23 cellular contexts compared by ENCODE assay signal in the genomic region with DNA sequence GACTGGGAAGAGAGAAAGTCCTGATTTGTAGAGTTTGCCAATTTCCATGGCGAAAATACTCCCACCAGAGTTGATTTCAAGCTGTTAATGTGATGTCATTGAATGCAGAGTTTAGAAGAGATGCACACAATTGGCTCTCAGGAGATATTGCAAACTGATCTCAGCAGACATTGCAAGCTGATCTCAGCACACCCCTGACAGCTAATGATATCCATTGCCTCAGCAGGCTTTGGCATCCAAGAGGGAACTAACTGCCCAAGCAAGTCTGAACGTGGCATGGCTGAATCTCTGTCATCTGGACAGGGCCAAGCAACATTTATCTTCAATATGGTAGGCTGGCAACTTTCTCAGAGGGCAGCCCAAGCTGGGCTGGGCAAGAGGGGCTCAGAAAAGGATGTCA.
DNase-seq lines count a peak whose midpoint lies in the region; ATAC-seq, FAIRE-seq and TF ChIP-seq lines count a peak whose summit lies in the region.
"Had no signal": no experiment of that assay in that cellular context is flagged by ENCODE, and none has a peak within 500 bp of the region (broad histone marks: within the 10 kb centered on the region; RNA-seq: fewer than 3 reads in every experiment).

No MANE protein-coding gene starts in this region.

- no peak for FAIRE-seq in bronchial epithelial cell (lab: Jason Lieb, UNC)
- FAIRE-seq: A204.1, GM19239 had no signal

- TF ChIP-seq CTCF in left ventricle myocardium inferior (IDR thresholded peaks at IDR 0.05; ENCODE audit: borderline replicate concordance) (no peak), bronchial epithelial cell (IDR thresholded peaks at IDR 0.05; ENCODE audit: insufficient read depth, low read length, severe bottlenecking) (no peak), spleen (IDR thresholded peaks at IDR 0.05 in 8 of 11, conservative IDR thresholded peaks at IDR 0.05 in 3 of 11) (no peak)

- H3K9me3 ChIP-seq in left ventricle myocardium inferior (replicated peaks) (no peaks in the 10 kb centered on the region), spleen (no peaks in the 10 kb centered on the region)
- H3K9me3 ChIP-seq: Peyer's patch, SJSA1 had no signal

- H3K27ac ChIP-seq in left ventricle myocardium inferior (replicated peaks): peak overlapping the region; percentile 31
- H3K27ac ChIP-seq in spleen: peak overlapping the region in 6 of 8 donors; percentile 15 to 70 (median 50)
- H3K27ac ChIP-seq: HL-60, KMS-11, Peyer's patch, SJSA1 had no signal

- 62 to 76% (median 73%) methylated on average over 2 of the region's 2 CpGs for WGBS in spleen, 5 donors

- H3K36me3 ChIP-seq in left ventricle myocardium inferior (no peaks in the 10 kb centered on the region), bronchial epithelial cell (ENCODE audit: control insufficient read depth, insufficient read depth, low read length) (no peaks in the 10 kb centered on the region), spleen (no peaks in the 10 kb centered on the region)
- H3K36me3 ChIP-seq: Peyer's patch, SJSA1 had no signal

- no peak overlapping the region for H3K4me3 ChIP-seq in left ventricle myocardium inferior
- H3K4me3 ChIP-seq in bronchial epithelial cell (ENCODE audit: low read depth, low read length): no peak overlapping the region
- H3K4me3 ChIP-seq in spleen: no peak overlapping the region
- H3K4me3 ChIP-seq: Peyer's patch, SJSA1 had no signal

- intact Hi-C loops in left ventricle myocardium inferior (cut with micrococcal nuclease) (no loop called here), left ventricle myocardium superior (cut with micrococcal nuclease) (no loop called here), spleen (cut with DNase I; ENCODE audit: low total_unique reads) (no loop called here)

- peaks cover 10% of the 10 kb centered on the region for H3K27me3 ChIP-seq in left ventricle myocardium inferior (ENCODE audit: low read depth)
- H3K27me3 ChIP-seq in bronchial epithelial cell (ENCODE audit: control insufficient read depth, insufficient read depth, low read length): no peaks in the 10 kb centered on the region
- no peaks in the 10 kb centered on the region for H3K27me3 ChIP-seq in spleen (replicated peaks in 1 of 7)
- H3K27me3 ChIP-seq: Peyer's patch, SJSA1 had no signal

- peaks cover 14% of the 10 kb centered on the region for H3K4me1 ChIP-seq in left ventricle myocardium inferior
- peaks cover 0 to 14% (median 1%) of the 10 kb centered on the region in 6 donors for H3K4me1 ChIP-seq in spleen
- H3K4me1 ChIP-seq: Peyer's patch, SJSA1 had no signal

- TF ChIP-seq POLR2A in spleen (IDR thresholded peaks at IDR 0.05): no peak

- DNase-seq in left ventricle myocardium inferior: no peak
- DNase-seq in left ventricle myocardium superior: no peak
- DNase-seq in bronchial epithelial cell (ENCODE audit: low read depth): peak; percentile 64
- DNase-seq in islet precursor cell: peak; percentile 63
- DNase-seq in spleen: no peak
- no peak for DNase-seq in NCI-H1092 (lab: John Stamatoyannopoulos, UW)
- DNase-seq: CD4-positive, CD25-positive, alpha-beta regulatory T cell; EL; GF-D8; H7; MV-4-11; NCI-H1694 treated with DMSO at 0.1 percent for 48 hours; NCI-H2081 treated with DMSO at 0.1 percent for 48 hours; NCI-H2171 treated with DMSO at 0.1 percent for 48 hours; NCI-H524 treated with DMSO at 0.1 percent for 48 hours; Peyer's patch had no signal

- ATAC-seq in left ventricle myocardium superior (no peak), GM18868 (IDR thresholded peaks at IDR 0.05; ENCODE audit: unreplicated experiment) (no peak), GM19463 (IDR thresholded peaks at IDR 0.05; ENCODE audit: unreplicated experiment) (no peak)

Comparison
In these comparisons a context has a peak if more than half of its experiments do, and no peak if none do; other contexts are left out.
1. DNase-seq: peak in bronchial epithelial cell (single experiment) and islet precursor cell (single experiment); none in left ventricle myocardium inferior (single experiment), left ventricle myocardium superior (single experiment), spleen (single experiment) and NCI-H1092 (single experiment).